In genomic region chr2:9912468-9912867, GRCh38 we compare ENCODE assay signal across 19 cellular contexts. TPM values are rescaled to one million over a fixed set of nuclear protein-coding genes. Genes with fewer than 3 reads are reported as not detected.
DNase-seq lines count a peak whose midpoint lies in the region; ATAC-seq, FAIRE-seq and TF ChIP-seq lines count a peak whose summit lies in the region.
"Had no signal": no experiment of that assay in that cellular context is flagged by ENCODE, and none has a peak within 500 bp of the region (broad histone marks: within the 10 kb centered on the region; RNA-seq: fewer than 3 reads in every experiment).

No MANE protein-coding gene starts in this region.

- no peak for TF ChIP-seq RAD21 in HepG2 (CRISPR knock-in tag; IDR thresholded peaks at IDR 0.05)
- TF ChIP-seq RAD21 in neural cell (conservative IDR thresholded peaks at IDR 0.05): no peak

- ATAC-seq in HepG2 (peak; percentile 79), HG02973 (IDR thresholded peaks at IDR 0.05; ENCODE audit: unreplicated experiment) (no peak), left cardiac atrium (no peak), body of pancreas (no peak)
- ATAC-seq: GM12878 had no signal

- H3K4me1 ChIP-seq in HepG2 (ENCODE audit: insufficient read depth, low read length) (peaks cover 21% of the 10 kb centered on the region), body of pancreas (no peaks in the 10 kb centered on the region)

- DNase-seq in WERI-Rb-1: peak; percentile 53
- DNase-seq in HepG2 (ENCODE audit: low spot score): no peak
- DNase-seq in left cardiac atrium: no peak
- no peak for DNase-seq in body of pancreas
- DNase-seq: C1 segment of cervical spinal cord; Calu3; CD4-positive, alpha-beta memory T cell; COR-L47; DMS153; DND-41; GM23248; H7; HCEC 1CT had no signal

- H3K4me3 ChIP-seq in WERI-Rb-1 (ENCODE audit: low read depth, low read length) (no peak overlapping the region), HepG2 (replicated peaks in 1 of 3; ENCODE audit: insufficient read depth in 1 of 3, low read depth in 2 of 3, low read length in 3 of 3) (no peak overlapping the region), neural cell (ENCODE audit: low read length) (no peak overlapping the region), body of pancreas (no peak overlapping the region)
- H3K4me3 ChIP-seq: GM12878, GM23248 had no signal

- POLR2A ChIA-PET in HepG2 (lab: Yijun Ruan, JAX): no interaction called here

- H3K79me2 ChIP-seq in HepG2 (ENCODE audit: insufficient read depth, low read length) (no peaks in the 10 kb centered on the region), neural cell (replicated peaks; ENCODE audit: insufficient read depth, low read length) (no peaks in the 10 kb centered on the region)

- in situ Hi-C loops in HepG2 (cut with HindIII; ENCODE audit: extremely low pct_ligation_motif_present, low pct_unique_long_range_greater_than_20kb): no loop called here

- TF ChIP-seq EP300 in HepG2 (IDR thresholded peaks at IDR 0.05; ENCODE audit: low read depth in 2 of 2, low read length in 2 of 2): no peak
- no peak for TF ChIP-seq EP300 in HepG2 (CRISPR knock-in tag; IDR thresholded peaks at IDR 0.05; ENCODE audit: borderline replicate concordance)
- TF ChIP-seq EP300 in neural cell (conservative IDR thresholded peaks at IDR 0.05; ENCODE audit: poor library complexity, severe bottlenecking): peak; percentile 35

- H3F3A ChIP-seq in neural cell (ENCODE audit: insufficient read depth, low read length, poor library complexity, severe bottlenecking): no peaks in the 10 kb centered on the region

- WGBS in HepG2 (ENCODE audit: low lambda C conversion rate): 75% methylated on average over 4 of the region's 4 CpGs
- 89 to 94% methylated on average over 4 of the region's 4 CpGs for WGBS in body of pancreas, 2 donors

- H3K4me2 ChIP-seq in HepG2 (ENCODE audit: low read depth, low read length) (no peak overlapping the region), neural cell (ENCODE audit: low read length) (no peak overlapping the region)

- TF ChIP-seq POLR2A in HepG2 (IDR thresholded peaks at IDR 0.05; ENCODE audit: insufficient read depth in 1 of 2, low read depth in 2 of 2, low read length in 2 of 2) (no peak), body of pancreas (IDR thresholded peaks at IDR 0.05) (no peak)

- no peaks in the 10 kb centered on the region for H3K9me2 ChIP-seq in neural cell (ENCODE audit: insufficient read depth, low read length)

- no peaks in the 10 kb centered on the region for H4K20me1 ChIP-seq in HepG2 (ENCODE audit: insufficient read depth, low read length)
- no peaks in the 10 kb centered on the region for H4K20me1 ChIP-seq in neural cell (ENCODE audit: insufficient read depth)

- no peak overlapping the region for H2AFZ ChIP-seq in HepG2 (ENCODE audit: low read length)
- H2AFZ ChIP-seq in neural cell (ENCODE audit: low read depth, low read length): no peak overlapping the region
- H2AFZ ChIP-seq: GM23248 had no signal

- peaks cover 57% of the 10 kb centered on the region for H3K36me3 ChIP-seq in WERI-Rb-1
- H3K36me3 ChIP-seq in HepG2 (replicated peaks in 1 of 2; ENCODE audit: control insufficient read depth in 1 of 2, insufficient read depth in 2 of 2, low read length in 2 of 2): peaks cover 3 to 29% of the 10 kb centered on the region in 2 experiments; a peak in 4 of 5 replicates
- no peaks in the 10 kb centered on the region for H3K36me3 ChIP-seq in neural cell (ENCODE audit: insufficient read depth, low read length)
- H3K36me3 ChIP-seq in body of pancreas (replicated peaks in 1 of 2; ENCODE audit: insufficient read depth in 1 of 2, low read depth in 2 of 2): no peaks in the 10 kb centered on the region

- BruUV-seq in HepG2 (replicated peaks; lab: Mats Ljungman, UMichigan): no TSS peak

- H3K27ac ChIP-seq in WERI-Rb-1: no peak overlapping the region
- no peak overlapping the region for H3K27ac ChIP-seq in HepG2 (ENCODE audit: extremely low read length, insufficient read depth, low read length)
- no peak overlapping the region for H3K27ac ChIP-seq in neural cell (ENCODE audit: low read length)
- H3K27ac ChIP-seq in body of pancreas: no peak overlapping the region
- H3K27ac ChIP-seq: GM23248 had no signal

- no peak for TF ChIP-seq CTCF in WERI-Rb-1 (IDR thresholded peaks at IDR 0.05; ENCODE audit: low read depth, low read length)
- no peak for TF ChIP-seq CTCF in HepG2 (CRISPR knock-in tag; IDR thresholded peaks at IDR 0.05)
- no peak for TF ChIP-seq CTCF in neural cell (IDR thresholded peaks at IDR 0.05; ENCODE audit: poor library complexity, severe bottlenecking)
- no peak for TF ChIP-seq CTCF in body of pancreas (IDR thresholded peaks at IDR 0.05)

- no peak for FAIRE-seq in HepG2 (lab: Jason Lieb, UNC)
- FAIRE-seq: G401.6, GM12878, GM19239, H1 had no signal

- intact Hi-C loops in HepG2 (cut with micrococcal nuclease; ENCODE audit: unreplicated experiment) (no loop called here), left cardiac atrium (cut with DNase I) (no loop called here), body of pancreas (cut with DNase I) (no loop called here)

- CTCF ChIA-PET in HepG2 (lab: Yijun Ruan, JAX; ENCODE audit: low intra/inter-chr PET ratio, low total read pairs): no interaction called here

- no peaks in the 10 kb centered on the region for H3K9me3 ChIP-seq in WERI-Rb-1 (ENCODE audit: severe bottlenecking)
- no peaks in the 10 kb centered on the region for H3K9me3 ChIP-seq in HepG2 (ENCODE audit: low read length)
- H3K9me3 ChIP-seq in neural cell (ENCODE audit: low read length): no peaks in the 10 kb centered on the region
- no peaks in the 10 kb centered on the region for H3K9me3 ChIP-seq in body of pancreas

- H3K9ac ChIP-seq in HepG2 (ENCODE audit: insufficient read depth, low read depth, low read length) (no peak overlapping the region), neural cell (ENCODE audit: low read length) (no peak overlapping the region)
- H3K9ac ChIP-seq: GM23248 had no signal

- no peaks in the 10 kb centered on the region for H3K27me3 ChIP-seq in WERI-Rb-1 (ENCODE audit: insufficient read depth, low read depth, severe bottlenecking)
- H3K27me3 ChIP-seq in HepG2 (ENCODE audit: control insufficient read depth in 1 of 2, insufficient read depth in 2 of 2, low read length in 2 of 2): no peaks in the 10 kb centered on the region
- H3K27me3 ChIP-seq in neural cell (ENCODE audit: insufficient read depth, low read depth, low read length): no peaks in the 10 kb centered on the region
- H3K27me3 ChIP-seq in body of pancreas: no peaks in the 10 kb centered on the region

TF ChIP-seq in HepG2, 621 proteins besides CTCF, POLR2A, EP300 and RAD21 (continues in another document):
- no peak for TF ChIP-seq BORCS8-MEF2B (CRISPR knock-in tag; IDR thresholded peaks at IDR 0.05)
- TF ChIP-seq, protein P1, sequence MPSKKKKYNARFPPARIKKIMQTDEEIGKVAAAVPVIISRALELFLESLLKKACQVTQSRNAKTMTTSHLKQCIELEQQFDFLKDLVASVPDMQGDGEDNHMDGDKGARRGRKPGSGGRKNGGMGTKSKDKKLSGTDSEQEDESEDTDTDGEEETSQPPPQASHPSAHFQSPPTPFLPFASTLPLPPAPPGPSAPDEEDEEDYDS (CRISPR knock-in tag; IDR thresholded peaks at IDR 0.05): peak; percentile 12; the same call in 1 of the 2 replicates
- TF ChIP-seq GFI1 (CRISPR knock-in tag; IDR thresholded peaks at IDR 0.05; ENCODE audit: borderline replicate concordance): peak; percentile 92
- TF ChIP-seq SRY (CRISPR knock-in tag; IDR thresholded peaks at IDR 0.05): no peak
- TF ChIP-seq BCL6 (CRISPR knock-in tag; IDR thresholded peaks at IDR 0.05): peak; percentile 26; the same call in 1 of the 2 replicates
- peak; percentile 72 for TF ChIP-seq HNF4A (CRISPR knock-in tag; IDR thresholded peaks at IDR 0.05)

TF ChIP-seq in neural cell, 6 proteins besides CTCF, POLR2A, EP300 and RAD21 (continues in another document):
- TF ChIP-seq EZH2 (IDR thresholded peaks at IDR 0.05; ENCODE audit: borderline replicate concordance, insufficient read depth, low read length, poor library complexity, severe bottlenecking): no peak

RNA-seq across cellular contexts. Expression of gene GRHL1, which starts 39.0 kb away (rescaled TPM):
- total RNA-seq in HepG2 (2016; rRNA removed; fragmentation: Illumina TruSeq; extraction: Trizol) (10.6 and 12.0 TPM in 2 replicates), left cardiac atrium (1 to 10 TPM; 1.4 to 5.7 TPM), body of pancreas (1 to 10 TPM; 2.0 to 4.2 TPM)
- 5.6 and 8.3 TPM in 2 replicates for total RNA-seq in HepG2 (2016; cell fraction: cytosol; rRNA removed; fragmentation: Illumina TruSeq; extraction: Trizol; ENCODE audit: low read depth)
- total RNA-seq in HepG2 (2016; cell fraction: insoluble cytoplasmic fraction; rRNA removed; fragmentation: Illumina TruSeq; extraction: Trizol): 10.0 and 12.7 TPM in 2 replicates
- 5.3 and 6.5 TPM in 2 replicates for total RNA-seq in HepG2 (2016; cell fraction: membrane; rRNA removed; fragmentation: Illumina TruSeq; extraction: Trizol)
- 19.5 and 21.6 TPM in 2 replicates for total RNA-seq in HepG2 (2016; cell fraction: nucleus; rRNA removed; fragmentation: Illumina TruSeq; extraction: Trizol)
- polyA plus RNA-seq in HepG2 (2011; rRNA removed) (9.3 and 13.5 TPM in 2 replicates), neural cell (25.4 and 26.3 TPM in 2 replicates)
- polyA plus RNA-seq in HepG2 (2011; cell fraction: cytosol; rRNA removed): 4.2 and 6.2 TPM in 2 replicates
- 25.1 and 30.9 TPM in 2 replicates for polyA plus RNA-seq in HepG2 (2011; cell fraction: nucleus; rRNA removed)
- 7.4 and 11.8 TPM in 2 replicates for polyA plus RNA-seq in HepG2 (2012)
- 0.66 and 1.2 TPM in 2 replicates for polyA plus RNA-seq in HepG2 (2016; cell fraction: cytosol; fragmentation: Illumina TruSeq; extraction: Trizol; ENCODE audit: low read depth)
- 8.6 and 8.8 TPM in 2 replicates for polyA plus RNA-seq in HepG2 (2016; cell fraction: insoluble cytoplasmic fraction; fragmentation: Illumina TruSeq; extraction: Trizol; ENCODE audit: low read depth)
- polyA plus RNA-seq in HepG2 (2016; cell fraction: membrane; fragmentation: Illumina TruSeq; extraction: Trizol; ENCODE audit: low read depth): 1.7 and 1.9 TPM in 2 replicates
- polyA plus RNA-seq in HepG2 (2016; cell fraction: nucleus; fragmentation: Illumina TruSeq; extraction: Trizol; ENCODE audit: insufficient read depth, low read depth): 24.2 and 25.3 TPM in 2 replicates
- polyA minus RNA-seq in HepG2 (2011; rRNA and poly(A)+ RNA removed; ENCODE audit: low replicate concordance): 9.4 and 18.5 TPM in 2 replicates
- 4.8 and 5.4 TPM in 2 replicates for polyA minus RNA-seq in HepG2 (2011; cell fraction: cytosol; rRNA and poly(A)+ RNA removed)
- 36.2 and 51.6 TPM in 2 replicates for polyA minus RNA-seq in HepG2 (2011; cell fraction: nucleus; rRNA and poly(A)+ RNA removed)
- 17.0 and 21.9 TPM in 2 replicates for polyA minus RNA-seq in neural cell
